4 cellular contexts compared by ENCODE assay signal in genomic region chr11:119017377-119017776, GRCh38. TPM values are rescaled to one million over a fixed set of nuclear protein-coding genes. Genes with fewer than 3 reads are reported as not detected.
DNase-seq lines count a peak whose midpoint lies in the region.
"Not testable (repeated sequence)": the region's sequence is repeated elsewhere in the genome, so short reads cannot be mapped to it uniquely, and the experiment has no call there.

No MANE protein-coding gene starts in this region.

- H3K4me1 Mint-ChIP-seq in activated naive CD8-positive, alpha-beta T cell treated with anti-CD3 and anti-CD28 coated beads for 36 hours, result peaks cover 48% of the 10 kb centered on the region

- not testable (repeated sequence) for H3K27me3 Mint-ChIP-seq in activated naive CD8-positive, alpha-beta T cell treated with anti-CD3 and anti-CD28 coated beads for 36 hours

- H3K4me3 ChIP-seq in HAP-1 (peak overlapping the region; percentile 97), iPS DF 6.9 (ENCODE audit: low read length) (peak overlapping the region; percentile 74), skin epidermis (peak overlapping the region; percentile 64 to 93 (median 82))

- peak overlapping the region; percentile 99 for H3K4me3 Mint-ChIP-seq in activated naive CD8-positive, alpha-beta T cell treated with anti-CD3 and anti-CD28 coated beads for 36 hours

- H3K36me3 Mint-ChIP-seq in activated naive CD8-positive, alpha-beta T cell treated with anti-CD3 and anti-CD28 coated beads for 36 hours, result peaks cover 74% of the 10 kb centered on the region

- H3K4me1 ChIP-seq in HAP-1, result peaks cover 17% of the 10 kb centered on the region
- not testable (repeated sequence) for H3K4me1 ChIP-seq in iPS DF 6.9 (ENCODE audit: control insufficient read depth, insufficient read depth, low read length)

- H3K36me3 ChIP-seq in HAP-1 (replicated peaks) (peaks cover 67% of the 10 kb centered on the region), iPS DF 6.9 (ENCODE audit: control insufficient read depth, insufficient read depth, low read length) (peaks cover 18% of the 10 kb centered on the region; the same call in 1 of the 2 replicates)

- not testable (repeated sequence) for H3K9me3 ChIP-seq in HAP-1; iPS DF 6.9 (ENCODE audit: control insufficient read depth, insufficient read depth, low read length)

- in situ Hi-C loops in HAP-1 (cut with MboI; ENCODE audit: low sequenced_read_pairs), result not testable (repeated sequence)

- H3K27me3 ChIP-seq in HAP-1 (ENCODE audit: low read depth); iPS DF 6.9 (ENCODE audit: control insufficient read depth, insufficient read depth, low read length): not testable (repeated sequence)

- not testable (repeated sequence) for H3K27ac ChIP-seq in iPS DF 6.9 (ENCODE audit: low read length)
- H3K27ac ChIP-seq in skin epidermis, result peak overlapping the region in 20 of 21 experiments; percentile 83 to 96 (median 93)

- not testable (repeated sequence) for DNase-seq in HAP-1 (ENCODE audit: low spot score in 2 of 2); activated naive CD8-positive, alpha-beta T cell treated with anti-CD3 and anti-CD28 coated beads for 36 hours; iPS DF 6.9 (ENCODE audit: low read depth, low spot score)

- H3K27ac Mint-ChIP-seq in activated naive CD8-positive, alpha-beta T cell treated with anti-CD3 and anti-CD28 coated beads for 36 hours, result peak overlapping the region; percentile 97

- not testable (repeated sequence) for H3K9me3 Mint-ChIP-seq in activated naive CD8-positive, alpha-beta T cell treated with anti-CD3 and anti-CD28 coated beads for 36 hours

- WGBS in iPS DF 6.9 (ENCODE audit: insufficient coverage, insufficient read length), result no CpG with 5 or more reads among the region's 10 CpGs

RNA-seq across cellular contexts. Expression of gene RPS25, which starts 0.8 kb away (rescaled TPM):
- 1,000 to 10,000 TPM; 1,524 to 1,591 TPM for total RNA-seq in activated naive CD8-positive, alpha-beta T cell treated with anti-CD3 and anti-CD28 coated beads for 36 hours

RNA-seq across cellular contexts. Expression of gene TRAPPC4, which starts 1.2 kb away (rescaled TPM):
- 100 to 1,000 TPM; 114 to 127 TPM for total RNA-seq in activated naive CD8-positive, alpha-beta T cell treated with anti-CD3 and anti-CD28 coated beads for 36 hours

RNA-seq across cellular contexts. Expression of gene SLC37A4, which starts 13.3 kb away (rescaled TPM):
- 10 to 100 TPM; 28.2 to 30.1 TPM for total RNA-seq in activated naive CD8-positive, alpha-beta T cell treated with anti-CD3 and anti-CD28 coated beads for 36 hours

RNA-seq across cellular contexts. Expression of gene CENATAC, which starts 19.4 kb away (rescaled TPM):
- total RNA-seq in activated naive CD8-positive, alpha-beta T cell treated with anti-CD3 and anti-CD28 coated beads for 36 hours, result 10 to 100 TPM; 24.8 to 28.3 TPM

RNA-seq across cellular contexts. Expression of gene HYOU1, which starts 39.6 kb away (rescaled TPM):
- 100 to 1,000 TPM; 121 to 125 TPM for total RNA-seq in activated naive CD8-positive, alpha-beta T cell treated with anti-CD3 and anti-CD28 coated beads for 36 hours
